ENCODE assay signal across 14 cellular contexts in genomic region chr10:93872776-93873175, GRCh38.
"Had no signal": no experiment of that assay in that cellular context is flagged by ENCODE, and none has a peak within 500 bp of the region (broad histone marks: within the 10 kb centered on the region; RNA-seq: fewer than 3 reads in every experiment).

No MANE protein-coding gene starts in this region.

- H3K9me3 Mint-ChIP-seq: activated naive CD4-positive, alpha-beta T cell treated with anti-CD3 and anti-CD28 coated beads, Interleukin-2, amount 50 U/mL, for 24 hours; activated T-cell treated with anti-CD3 and anti-CD28 coated beads, Interleukin-2, amount 50 U/mL, for 24 hours; stimulated activated naive B cell treated with anti-CD40 and anti-IgM and Interleukin-4, amounts not matched to agents 10 μg/mL and 1 μg/mL and 100 μg/mL, for 72 hours had no signal

- ATAC-seq: stimulated activated naive B cell treated with anti-CD40 and anti-IgM and Interleukin-4, amounts not matched to agents 10 μg/mL and 1 μg/mL and 100 μg/mL, for 72 hours had no signal

- H3K36me3 Mint-ChIP-seq: activated naive CD4-positive, alpha-beta T cell treated with anti-CD3 and anti-CD28 coated beads, Interleukin-2, amount 50 U/mL, for 24 hours; stimulated activated naive B cell treated with anti-CD40 and anti-IgM and Interleukin-4, amounts not matched to agents 10 μg/mL and 1 μg/mL and 100 μg/mL, for 72 hours had no signal

- DNase-seq: activated CD4-positive, alpha-beta T cell treated with anti-CD3 and anti-CD28 coated beads, Interleukin-2, amount 50 U/mL, for 48 hours; activated T-cell treated with anti-CD3 and anti-CD28 coated beads, Interleukin-2, amount 50 U/mL, for 24 hours; effector CD4-positive, alpha-beta T cell; esophagus squamous epithelium; left ventricle myocardium inferior; nucleus accumbens; posterior cingulate gyrus; retina; stimulated activated CD4-positive, alpha-beta T cell treated with anti-CD3 and anti-CD28 coated beads, Interleukin-15, amount 100 ng/mL, for 24 hours; stimulated activated CD4-positive, alpha-beta T cell treated with anti-CD3 and anti-CD28 coated beads, Interleukin-4, amount 100 ng/mL, for 1 hour; stimulated activated naive B cell treated with anti-CD40 and anti-IgM and Interleukin-4, amounts not matched to agents 10 μg/mL and 1 μg/mL and 100 μg/mL, for 72 hours; uterus had no signal

- H3K4me3 Mint-ChIP-seq: activated naive CD4-positive, alpha-beta T cell treated with anti-CD3 and anti-CD28 coated beads, Interleukin-2, amount 50 U/mL, for 24 hours; activated T-cell treated with anti-CD3 and anti-CD28 coated beads, Interleukin-2, amount 50 U/mL, for 24 hours; nephron; stimulated activated naive B cell treated with anti-CD40 and anti-IgM and Interleukin-4, amounts not matched to agents 10 μg/mL and 1 μg/mL and 100 μg/mL, for 72 hours had no signal

- H3K4me1 Mint-ChIP-seq: activated naive CD4-positive, alpha-beta T cell treated with anti-CD3 and anti-CD28 coated beads, Interleukin-2, amount 50 U/mL, for 24 hours had no signal

- H3K27ac Mint-ChIP-seq: activated naive CD4-positive, alpha-beta T cell treated with anti-CD3 and anti-CD28 coated beads, Interleukin-2, amount 50 U/mL, for 24 hours; activated T-cell treated with anti-CD3 and anti-CD28 coated beads, Interleukin-2, amount 50 U/mL, for 24 hours; nephron; stimulated activated naive B cell treated with anti-CD40 and anti-IgM and Interleukin-4, amounts not matched to agents 10 μg/mL and 1 μg/mL and 100 μg/mL, for 72 hours had no signal
